Comparison of ENCODE assay signal across 34 cellular contexts in genomic region chr12:87511371-87511770, GRCh38.
"Had no signal": no experiment of that assay in that cellular context is flagged by ENCODE, and none has a peak within 500 bp of the region (broad histone marks: within the 10 kb centered on the region; RNA-seq: fewer than 3 reads in every experiment).

No MANE protein-coding gene starts in this region.

- ATAC-seq: activated CD8-positive, alpha-beta T cell treated with anti-CD3 and anti-CD28 coated beads for 36 hours; activated T-cell treated with anti-CD3 and anti-CD28 coated beads, Interleukin-2, amount 50 U/mL, for 4 hours; body of pancreas; effector memory CD8-positive, alpha-beta T cell; gastrocnemius medialis; left colon; naive thymus-derived CD4-positive, alpha-beta T cell; pancreas; stimulated activated memory B cell treated with anti-CD40 and anti-IgM and Interleukin-4, amounts not matched to agents 10 μg/mL and 1 μg/mL and 100 μg/mL, for 72 hours; stimulated activated naive CD8-positive, alpha-beta T cell treated with anti-CD3 and anti-CD28 coated beads, Interleukin-15, amount 100 ng/mL, for 72 hours had no signal

- H3K4me3 ChIP-seq: body of pancreas, cardiac muscle cell, coronary artery, gastrocnemius medialis, hepatocyte, pancreas, prostate gland, sigmoid colon, thyroid gland, upper lobe of left lung, vagina had no signal

- H3K79me2 ChIP-seq: hepatocyte had no signal

- H2AFZ ChIP-seq: hepatocyte had no signal

- H3K27me3 ChIP-seq: body of pancreas, cardiac muscle cell, gastrocnemius medialis, hepatocyte, pancreas, sigmoid colon, thyroid gland, upper lobe of left lung, vagina had no signal

- H3K27ac ChIP-seq: body of pancreas, cardiac muscle cell, coronary artery, gastrocnemius medialis, hepatocyte, pancreas, prostate gland, sigmoid colon, thyroid gland, upper lobe of left lung, vagina had no signal

- H3K27me3 Mint-ChIP-seq: activated CD4-positive, alpha-beta T cell treated with anti-CD3 and anti-CD28 coated beads, Interleukin-2, amount 10 ng/mL, durations not matched to agents 7 days and 5 days; activated CD8-positive, alpha-beta T cell treated with anti-CD3 and anti-CD28 coated beads for 36 hours; activated naive CD8-positive, alpha-beta T cell; effector memory CD8-positive, alpha-beta T cell; naive thymus-derived CD4-positive, alpha-beta T cell; stimulated activated memory B cell treated with anti-CD40 and anti-IgM and Interleukin-4, amounts not matched to agents 10 μg/mL and 1 μg/mL and 100 μg/mL, for 72 hours; stimulated activated naive CD8-positive, alpha-beta T cell treated with anti-CD3 and anti-CD28 coated beads, Interleukin-15, amount 100 ng/mL, for 72 hours had no signal

- H3K27ac Mint-ChIP-seq: activated CD4-positive, alpha-beta T cell treated with anti-CD3 and anti-CD28 coated beads, Interleukin-2, amount 10 ng/mL, durations not matched to agents 7 days and 5 days; activated CD8-positive, alpha-beta T cell treated with anti-CD3 and anti-CD28 coated beads for 36 hours; activated naive CD8-positive, alpha-beta T cell; effector memory CD8-positive, alpha-beta T cell; naive thymus-derived CD4-positive, alpha-beta T cell; stimulated activated memory B cell treated with anti-CD40 and anti-IgM and Interleukin-4, amounts not matched to agents 10 μg/mL and 1 μg/mL and 100 μg/mL, for 72 hours; stimulated activated naive CD8-positive, alpha-beta T cell treated with anti-CD3 and anti-CD28 coated beads, Interleukin-15, amount 100 ng/mL, for 72 hours; T-helper 1 cell treated with Interleukin-12 subunit alpha and Interleukin-12 subunit beta and Interleukin-4 antibody, amounts not matched to agents 30 μg/mL and 1 μg/mL, for 36 hours had no signal

- H3K36me3 Mint-ChIP-seq: activated naive CD8-positive, alpha-beta T cell; naive thymus-derived CD4-positive, alpha-beta T cell; stimulated activated memory B cell treated with anti-CD40 and anti-IgM and Interleukin-4, amounts not matched to agents 10 μg/mL and 1 μg/mL and 100 μg/mL, for 72 hours had no signal

- H3K9me3 ChIP-seq: body of pancreas, gastrocnemius medialis, pancreas, prostate gland, sigmoid colon, thyroid gland, upper lobe of left lung, vagina had no signal

- H3K9me3 Mint-ChIP-seq: activated T-cell treated with anti-CD3 and anti-CD28 coated beads, Interleukin-2, amount 50 U/mL, for 4 hours had no signal

- H3K36me3 ChIP-seq: cardiac muscle cell, gastrocnemius medialis, pancreas, prostate gland, sigmoid colon, thyroid gland, upper lobe of left lung, vagina had no signal

- DNase-seq: activated CD4-positive, alpha-beta T cell treated with anti-CD3 and anti-CD28 coated beads for 1 hour; activated CD4-positive, alpha-beta T cell treated with anti-CD3 and anti-CD28 coated beads, Interleukin-2, amount 10 ng/mL, durations not matched to agents 7 days and 5 days; activated CD8-positive, alpha-beta T cell treated with anti-CD3 and anti-CD28 coated beads for 36 hours; activated naive CD4-positive, alpha-beta T cell; activated T-cell treated with anti-CD3 and anti-CD28 coated beads, Interleukin-2, amount 50 U/mL, for 4 hours; anterior cingulate cortex; body of pancreas; cerebellar nuclear complex; effector memory CD8-positive, alpha-beta T cell; gastrocnemius medialis; kidney; left colon; midbrain; naive thymus-derived CD4-positive, alpha-beta T cell; pancreas; retina; sigmoid colon; small intestine; stimulated activated CD4-positive, alpha-beta T cell treated with anti-CD3 and anti-CD28 coated beads, Interleukin-4, amount 100 ng/mL, for 24 hours; stimulated activated CD8-positive, alpha-beta memory T cell treated with anti-CD3 and anti-CD28 coated beads, Interleukin-4, amount 100 ng/mL, for 48 hours; stimulated activated naive CD8-positive, alpha-beta T cell treated with anti-CD3 and anti-CD28 coated beads, Interleukin-15, amount 100 ng/mL, for 72 hours; substantia nigra; SW 1271; T1000; thyroid gland; upper lobe of left lung had no signal

- H3K4me1 ChIP-seq: body of pancreas, gastrocnemius medialis, pancreas, prostate gland, sigmoid colon, thyroid gland, upper lobe of left lung had no signal

- H3K4me1 Mint-ChIP-seq: activated CD4-positive, alpha-beta T cell treated with anti-CD3 and anti-CD28 coated beads, Interleukin-2, amount 10 ng/mL, durations not matched to agents 7 days and 5 days; naive thymus-derived CD4-positive, alpha-beta T cell; stimulated activated memory B cell treated with anti-CD40 and anti-IgM and Interleukin-4, amounts not matched to agents 10 μg/mL and 1 μg/mL and 100 μg/mL, for 72 hours; stimulated activated naive CD8-positive, alpha-beta T cell treated with anti-CD3 and anti-CD28 coated beads, Interleukin-15, amount 100 ng/mL, for 72 hours had no signal

- FAIRE-seq: pancreas, small intestine had no signal

- H3K4me3 Mint-ChIP-seq: activated CD4-positive, alpha-beta T cell treated with anti-CD3 and anti-CD28 coated beads, Interleukin-2, amount 10 ng/mL, durations not matched to agents 7 days and 5 days; activated CD8-positive, alpha-beta T cell treated with anti-CD3 and anti-CD28 coated beads for 36 hours; activated naive CD8-positive, alpha-beta T cell; activated T-cell treated with anti-CD3 and anti-CD28 coated beads, Interleukin-2, amount 50 U/mL, for 4 hours; effector memory CD8-positive, alpha-beta T cell; naive thymus-derived CD4-positive, alpha-beta T cell; stimulated activated memory B cell treated with anti-CD40 and anti-IgM and Interleukin-4, amounts not matched to agents 10 μg/mL and 1 μg/mL and 100 μg/mL, for 72 hours; stimulated activated naive CD8-positive, alpha-beta T cell treated with anti-CD3 and anti-CD28 coated beads, Interleukin-15, amount 100 ng/mL, for 72 hours; T-helper 1 cell treated with Interleukin-12 subunit alpha and Interleukin-12 subunit beta and Interleukin-4 antibody, amounts not matched to agents 30 μg/mL and 1 μg/mL, for 36 hours had no signal

- H3K4me2 ChIP-seq: hepatocyte had no signal
